8 cellular contexts compared by ENCODE assay signal in the genomic region with DNA sequence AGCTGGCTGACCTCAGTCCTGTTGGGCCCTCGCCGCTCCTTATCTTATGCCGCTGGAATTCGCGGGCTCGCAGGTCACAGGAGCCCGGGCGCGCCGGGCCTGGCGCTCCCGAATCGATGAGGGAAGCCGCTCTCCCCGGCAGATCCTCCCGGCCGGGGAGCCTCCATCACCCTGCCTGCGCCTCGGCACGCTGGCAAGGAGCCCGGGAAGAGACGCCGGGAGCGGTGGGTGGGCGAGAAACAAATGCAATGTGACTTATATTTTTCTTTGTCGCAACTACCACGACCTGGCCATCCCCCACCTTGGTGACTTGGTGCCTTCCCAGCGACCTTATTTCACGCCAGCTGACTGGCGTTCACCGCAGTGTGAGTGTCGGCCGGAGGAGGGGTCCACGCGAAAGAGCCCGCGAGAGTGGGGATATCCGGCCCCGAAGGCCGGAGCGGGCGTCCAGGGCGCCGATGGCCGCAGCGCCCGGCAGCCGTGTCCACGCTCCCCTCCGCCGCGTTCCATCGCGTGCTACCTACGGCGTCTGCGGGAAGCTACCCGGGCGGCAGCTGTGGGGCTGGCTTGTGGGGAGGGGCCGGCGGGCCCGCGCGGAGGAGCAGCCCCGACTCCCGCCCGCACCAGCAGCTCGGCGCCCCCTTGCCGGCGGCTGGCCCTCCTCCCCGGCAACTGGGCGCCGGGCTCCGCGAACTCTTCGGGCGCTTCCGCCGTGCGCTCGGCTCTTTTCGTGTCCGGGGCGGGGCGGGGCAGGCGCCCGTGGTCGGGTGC. TPM values are rescaled to one million over a fixed set of nuclear protein-coding genes. Genes with fewer than 3 reads are reported as not detected.
DNase-seq lines count a peak whose midpoint lies in the region; ATAC-seq and TF ChIP-seq lines count a peak whose summit lies in the region.

No MANE protein-coding gene starts in this region.

- peaks cover 19 to 95% of the 10 kb centered on the region in 2 donors for H3K27me3 ChIP-seq in left lung

- no peaks in the 10 kb centered on the region for H3K36me3 ChIP-seq in left lung

- DNase-seq in Ammon's horn (ENCODE audit: low spot score): peak; percentile 88
- DNase-seq in NCI-H510A (lab: John Stamatoyannopoulos, UW): peak; percentile 89
- peak; percentile 84 for DNase-seq in activated CD4-positive, alpha-beta T cell treated with anti-CD3 and anti-CD28 coated beads, Interleukin-2, amount 10 ng/mL, durations not matched to agents 7 days and 5 days
- DNase-seq in cortex of kidney (lab: John Stamatoyannopoulos, UW): peak; percentile 94
- peak; percentile 71 to 93 for DNase-seq in left lung
- peak; percentile 80 for DNase-seq in stimulated activated CD4-positive, alpha-beta T cell treated with anti-CD3 and anti-CD28 coated beads, Interleukin-2, amount 100 ng/mL, for 4 hours (ENCODE audit: low read depth)

- intact Hi-C loops in left lung (cut with DNase I): no loop called here

- POLR2A ChIA-PET in activated CD4-positive, alpha-beta T cell treated with anti-CD3 and anti-CD28 coated beads, Interleukin-2, amount 10 ng/mL, durations not matched to agents 7 days and 5 days (lab: Charles Lee): no interaction called here

- CTCF ChIA-PET in activated CD4-positive, alpha-beta T cell treated with anti-CD3 and anti-CD28 coated beads, Interleukin-2, amount 10 ng/mL, durations not matched to agents 7 days and 5 days (lab: Charles Lee): no interaction called here

- peak; percentile 71 for TF ChIP-seq POLR2A in GM19193 (IDR thresholded peaks at IDR 0.05; ENCODE audit: extremely low read depth, insufficient read depth, insufficient read length)

- peaks cover 51% of the 10 kb centered on the region for H3K4me1 Mint-ChIP-seq in activated CD4-positive, alpha-beta T cell treated with anti-CD3 and anti-CD28 coated beads, Interleukin-2, amount 10 ng/mL, durations not matched to agents 7 days and 5 days

- H3K27ac ChIP-seq in left lung: peak overlapping the region; percentile 89 to 95

- H3K27ac Mint-ChIP-seq in activated CD4-positive, alpha-beta T cell treated with anti-CD3 and anti-CD28 coated beads, Interleukin-2, amount 10 ng/mL, durations not matched to agents 7 days and 5 days: peak overlapping the region; percentile 46

- H3K9me3 Mint-ChIP-seq in activated CD4-positive, alpha-beta T cell treated with anti-CD3 and anti-CD28 coated beads, Interleukin-2, amount 10 ng/mL, durations not matched to agents 7 days and 5 days: no peaks in the 10 kb centered on the region

- H3K9me3 ChIP-seq in left lung: no peaks in the 10 kb centered on the region

- no peak for TF ChIP-seq CTCF in left lung (IDR thresholded peaks at IDR 0.05)

- peaks cover 14 to 15% of the 10 kb centered on the region in 2 donors for H3K4me1 ChIP-seq in left lung

- ATAC-seq in HG03354 (IDR thresholded peaks at IDR 0.05; ENCODE audit: poor library complexity, severe bottlenecking, unreplicated experiment) (peak; percentile 83), left lung (peak; percentile 88)

- no peaks in the 10 kb centered on the region for H3K36me3 Mint-ChIP-seq in activated CD4-positive, alpha-beta T cell treated with anti-CD3 and anti-CD28 coated beads, Interleukin-2, amount 10 ng/mL, durations not matched to agents 7 days and 5 days (ENCODE audit: low read depth)

- peak overlapping the region; percentile 77 for H3K4me3 Mint-ChIP-seq in activated CD4-positive, alpha-beta T cell treated with anti-CD3 and anti-CD28 coated beads, Interleukin-2, amount 10 ng/mL, durations not matched to agents 7 days and 5 days

- H3K27me3 Mint-ChIP-seq in activated CD4-positive, alpha-beta T cell treated with anti-CD3 and anti-CD28 coated beads, Interleukin-2, amount 10 ng/mL, durations not matched to agents 7 days and 5 days: peaks cover 42% of the 10 kb centered on the region

- H3K4me3 ChIP-seq in left lung: peak overlapping the region; percentile 64 to 65

RNA-seq across cellular contexts. Expression of a gene that starts 0.5 kb away (rescaled TPM):
- 10 to 100 TPM in 1 of 2 experiments, 1 to 10 TPM in 1; 8.9 to 11.7 TPM for total RNA-seq in activated CD4-positive, alpha-beta T cell treated with anti-CD3 and anti-CD28 coated beads, Interleukin-2, amount 10 ng/mL, durations not matched to agents 7 days and 5 days
- total RNA-seq in left lung: 10 to 100 TPM; 33.4 to 47.9 TPM

Comparison
In these comparisons a context has a peak if more than half of its experiments do, and no peak if none do; other contexts are left out.
1. Peak in every context shown above with its lines: DNase-seq, ATAC-seq, H3K4me3 ChIP-seq and H3K27ac ChIP-seq.